In the genomic region with DNA sequence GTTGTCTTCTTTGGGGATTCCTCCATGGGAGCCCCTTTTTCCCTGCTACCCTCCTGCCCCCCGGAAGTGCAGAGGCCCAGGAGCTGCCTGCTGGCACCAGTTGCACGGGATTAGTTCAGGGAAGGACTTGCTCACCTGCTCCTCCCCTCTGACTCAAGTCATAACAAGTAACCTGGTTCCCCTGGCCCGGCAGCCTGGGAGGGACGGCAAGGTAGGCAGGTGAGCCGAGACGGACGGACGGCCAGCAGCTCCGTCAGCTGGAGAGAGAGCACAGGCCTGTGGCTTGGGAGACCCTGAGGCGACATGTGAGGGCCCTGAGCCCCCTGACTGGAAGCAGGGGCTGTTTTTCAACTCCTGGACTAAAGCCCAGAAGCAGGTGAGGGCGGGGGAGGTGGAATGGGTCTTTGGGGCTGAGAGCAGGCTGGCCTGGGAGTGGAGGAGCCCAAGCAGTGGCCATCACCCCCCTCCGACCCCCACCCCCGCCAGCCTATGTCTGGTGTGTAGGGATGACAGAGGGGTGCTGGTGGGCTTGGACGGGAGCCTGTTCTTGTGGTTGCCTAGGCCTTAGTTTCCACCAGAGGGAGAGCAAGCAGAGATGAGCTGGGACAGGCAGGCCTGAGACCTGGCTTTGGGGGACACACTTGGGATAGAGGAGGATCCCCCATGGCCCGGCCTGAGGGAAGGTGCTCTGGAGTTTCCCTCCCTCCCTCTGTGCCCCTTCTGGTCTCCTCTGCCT, we compare ENCODE assay signal across 1 cellular context.
TF ChIP-seq lines count a peak whose summit lies in the region.

A gene with protein sequence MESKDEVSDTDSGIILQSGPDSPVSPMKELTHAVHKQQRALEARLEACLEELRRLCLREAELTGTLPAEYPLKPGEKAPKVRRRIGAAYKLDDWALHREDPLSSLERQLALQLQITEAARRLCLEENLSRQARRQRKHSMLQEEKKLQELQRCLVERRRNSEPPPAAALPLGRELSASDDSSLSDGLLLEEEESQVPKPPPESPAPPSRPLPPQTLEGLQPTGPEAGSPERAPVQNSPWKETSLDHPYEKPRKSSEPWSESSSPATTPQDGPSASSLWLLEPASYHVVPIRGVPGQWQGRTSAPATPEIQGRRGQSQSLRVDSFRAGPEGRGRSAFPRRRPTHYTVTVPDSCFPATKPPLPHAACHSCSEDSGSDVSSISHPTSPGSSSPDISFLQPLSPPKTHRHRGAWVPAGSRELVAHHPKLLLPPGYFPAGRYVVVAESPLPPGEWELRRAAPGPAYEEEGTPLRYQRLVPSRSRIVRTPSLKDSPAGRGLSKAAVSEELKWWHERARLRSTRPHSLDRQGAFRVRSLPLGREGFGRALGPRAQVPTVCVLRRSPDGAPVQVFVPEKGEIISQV (plus strand): TSS at position 189 of the 736 bp plus-strand sequence. CDS start 3,501 bp downstream, outside the sequence.

TF ChIP-seq in HepG2, 621 proteins besides CTCF, POLR2A, EP300 and RAD21 (continued from another document and continues in another):
- TF ChIP-seq, protein P1, sequence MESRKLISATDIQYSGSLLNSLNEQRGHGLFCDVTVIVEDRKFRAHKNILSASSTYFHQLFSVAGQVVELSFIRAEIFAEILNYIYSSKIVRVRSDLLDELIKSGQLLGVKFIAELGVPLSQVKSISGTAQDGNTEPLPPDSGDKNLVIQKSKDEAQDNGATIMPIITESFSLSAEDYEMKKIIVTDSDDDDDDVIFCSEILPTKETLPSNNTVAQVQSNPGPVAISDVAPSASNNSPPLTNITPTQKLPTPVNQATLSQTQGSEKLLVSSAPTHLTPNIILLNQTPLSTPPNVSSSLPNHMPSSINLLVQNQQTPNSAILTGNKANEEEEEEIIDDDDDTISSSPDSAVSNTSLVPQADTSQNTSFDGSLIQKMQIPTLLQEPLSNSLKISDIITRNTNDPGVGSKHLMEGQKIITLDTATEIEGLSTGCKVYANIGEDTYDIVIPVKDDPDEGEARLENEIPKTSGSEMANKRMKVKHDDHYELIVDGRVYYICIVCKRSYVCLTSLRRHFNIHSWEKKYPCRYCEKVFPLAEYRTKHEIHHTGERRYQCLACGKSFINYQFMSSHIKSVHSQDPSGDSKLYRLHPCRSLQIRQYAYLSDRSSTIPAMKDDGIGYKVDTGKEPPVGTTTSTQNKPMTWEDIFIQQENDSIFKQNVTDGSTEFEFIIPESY (CRISPR knock-in tag; IDR thresholded peaks at IDR 0.05) = no peak
- no peak for TF ChIP-seq HOXA5 (CRISPR knock-in tag; IDR thresholded peaks at IDR 0.05)
- TF ChIP-seq, protein P2, sequence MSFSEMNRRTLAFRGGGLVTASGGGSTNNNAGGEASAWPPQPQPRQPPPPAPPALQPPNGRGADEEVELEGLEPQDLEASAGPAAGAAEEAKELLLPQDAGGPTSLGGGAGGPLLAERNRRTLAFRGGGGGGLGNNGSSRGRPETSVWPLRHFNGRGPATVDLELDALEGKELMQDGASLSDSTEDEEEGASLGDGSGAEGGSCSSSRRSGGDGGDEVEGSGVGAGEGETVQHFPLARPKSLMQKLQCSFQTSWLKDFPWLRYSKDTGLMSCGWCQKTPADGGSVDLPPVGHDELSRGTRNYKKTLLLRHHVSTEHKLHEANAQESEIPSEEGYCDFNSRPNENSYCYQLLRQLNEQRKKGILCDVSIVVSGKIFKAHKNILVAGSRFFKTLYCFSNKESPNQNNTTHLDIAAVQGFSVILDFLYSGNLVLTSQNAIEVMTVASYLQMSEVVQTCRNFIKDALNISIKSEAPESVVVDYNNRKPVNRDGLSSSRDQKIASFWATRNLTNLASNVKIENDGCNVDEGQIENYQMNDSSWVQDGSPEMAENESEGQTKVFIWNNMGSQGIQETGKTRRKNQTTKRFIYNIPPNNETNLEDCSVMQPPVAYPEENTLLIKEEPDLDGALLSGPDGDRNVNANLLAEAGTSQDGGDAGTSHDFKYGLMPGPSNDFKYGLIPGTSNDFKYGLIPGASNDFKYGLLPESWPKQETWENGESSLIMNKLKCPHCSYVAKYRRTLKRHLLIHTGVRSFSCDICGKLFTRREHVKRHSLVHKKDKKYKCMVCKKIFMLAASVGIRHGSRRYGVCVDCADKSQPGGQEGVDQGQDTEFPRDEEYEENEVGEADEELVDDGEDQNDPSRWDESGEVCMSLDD (CRISPR knock-in tag; IDR thresholded peaks at IDR 0.05; ENCODE audit: borderline replicate concordance) = peak; percentile 59; the same call in 1 of the 2 replicates
- TF ChIP-seq, protein P3, sequence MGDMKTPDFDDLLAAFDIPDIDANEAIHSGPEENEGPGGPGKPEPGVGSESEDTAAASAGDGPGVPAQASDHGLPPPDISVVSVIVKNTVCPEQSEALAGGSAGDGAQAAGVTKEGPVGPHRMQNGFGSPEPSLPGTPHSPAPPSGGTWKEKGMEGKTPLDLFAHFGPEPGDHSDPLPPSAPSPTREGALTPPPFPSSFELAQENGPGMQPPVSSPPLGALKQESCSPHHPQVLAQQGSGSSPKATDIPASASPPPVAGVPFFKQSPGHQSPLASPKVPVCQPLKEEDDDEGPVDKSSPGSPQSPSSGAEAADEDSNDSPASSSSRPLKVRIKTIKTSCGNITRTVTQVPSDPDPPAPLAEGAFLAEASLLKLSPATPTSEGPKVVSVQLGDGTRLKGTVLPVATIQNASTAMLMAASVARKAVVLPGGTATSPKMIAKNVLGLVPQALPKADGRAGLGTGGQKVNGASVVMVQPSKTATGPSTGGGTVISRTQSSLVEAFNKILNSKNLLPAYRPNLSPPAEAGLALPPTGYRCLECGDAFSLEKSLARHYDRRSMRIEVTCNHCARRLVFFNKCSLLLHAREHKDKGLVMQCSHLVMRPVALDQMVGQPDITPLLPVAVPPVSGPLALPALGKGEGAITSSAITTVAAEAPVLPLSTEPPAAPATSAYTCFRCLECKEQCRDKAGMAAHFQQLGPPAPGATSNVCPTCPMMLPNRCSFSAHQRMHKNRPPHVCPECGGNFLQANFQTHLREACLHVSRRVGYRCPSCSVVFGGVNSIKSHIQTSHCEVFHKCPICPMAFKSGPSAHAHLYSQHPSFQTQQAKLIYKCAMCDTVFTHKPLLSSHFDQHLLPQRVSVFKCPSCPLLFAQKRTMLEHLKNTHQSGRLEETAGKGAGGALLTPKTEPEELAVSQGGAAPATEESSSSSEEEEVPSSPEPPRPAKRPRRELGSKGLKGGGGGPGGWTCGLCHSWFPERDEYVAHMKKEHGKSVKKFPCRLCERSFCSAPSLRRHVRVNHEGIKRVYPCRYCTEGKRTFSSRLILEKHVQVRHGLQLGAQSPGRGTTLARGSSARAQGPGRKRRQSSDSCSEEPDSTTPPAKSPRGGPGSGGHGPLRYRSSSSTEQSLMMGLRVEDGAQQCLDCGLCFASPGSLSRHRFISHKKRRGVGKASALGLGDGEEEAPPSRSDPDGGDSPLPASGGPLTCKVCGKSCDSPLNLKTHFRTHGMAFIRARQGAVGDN (CRISPR knock-in tag; IDR thresholded peaks at IDR 0.05) = peak; percentile 64
- TF ChIP-seq WIZ (CRISPR knock-in tag; IDR thresholded peaks at IDR 0.05) = no peak
- TF ChIP-seq MAF1 (CRISPR knock-in tag; IDR thresholded peaks at IDR 0.05; ENCODE audit: borderline replicate concordance) = 0 out of 2 replicates have a peak, but pooled peaks have one; percentile 59
- TF ChIP-seq, protein P4, sequence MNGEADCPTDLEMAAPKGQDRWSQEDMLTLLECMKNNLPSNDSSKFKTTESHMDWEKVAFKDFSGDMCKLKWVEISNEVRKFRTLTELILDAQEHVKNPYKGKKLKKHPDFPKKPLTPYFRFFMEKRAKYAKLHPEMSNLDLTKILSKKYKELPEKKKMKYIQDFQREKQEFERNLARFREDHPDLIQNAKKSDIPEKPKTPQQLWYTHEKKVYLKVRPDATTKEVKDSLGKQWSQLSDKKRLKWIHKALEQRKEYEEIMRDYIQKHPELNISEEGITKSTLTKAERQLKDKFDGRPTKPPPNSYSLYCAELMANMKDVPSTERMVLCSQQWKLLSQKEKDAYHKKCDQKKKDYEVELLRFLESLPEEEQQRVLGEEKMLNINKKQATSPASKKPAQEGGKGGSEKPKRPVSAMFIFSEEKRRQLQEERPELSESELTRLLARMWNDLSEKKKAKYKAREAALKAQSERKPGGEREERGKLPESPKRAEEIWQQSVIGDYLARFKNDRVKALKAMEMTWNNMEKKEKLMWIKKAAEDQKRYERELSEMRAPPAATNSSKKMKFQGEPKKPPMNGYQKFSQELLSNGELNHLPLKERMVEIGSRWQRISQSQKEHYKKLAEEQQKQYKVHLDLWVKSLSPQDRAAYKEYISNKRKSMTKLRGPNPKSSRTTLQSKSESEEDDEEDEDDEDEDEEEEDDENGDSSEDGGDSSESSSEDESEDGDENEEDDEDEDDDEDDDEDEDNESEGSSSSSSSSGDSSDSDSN (CRISPR knock-in tag; IDR thresholded peaks at IDR 0.05) = peak; percentile 38
- 0 out of 2 replicates have a peak, but pooled peaks have one; percentile 10 for TF ChIP-seq ZNF768 (CRISPR knock-in tag; IDR thresholded peaks at IDR 0.05)
- TF ChIP-seq HNF4A (CRISPR knock-in tag; IDR thresholded peaks at IDR 0.05) = 0 out of 2 replicates have a peak, but pooled peaks have one; percentile 6
- 0 out of 2 replicates have a peak, but pooled peaks have one; percentile 14 for TF ChIP-seq TAF1 (CRISPR knock-in tag; IDR thresholded peaks at IDR 0.05)
- TF ChIP-seq, protein P5, sequence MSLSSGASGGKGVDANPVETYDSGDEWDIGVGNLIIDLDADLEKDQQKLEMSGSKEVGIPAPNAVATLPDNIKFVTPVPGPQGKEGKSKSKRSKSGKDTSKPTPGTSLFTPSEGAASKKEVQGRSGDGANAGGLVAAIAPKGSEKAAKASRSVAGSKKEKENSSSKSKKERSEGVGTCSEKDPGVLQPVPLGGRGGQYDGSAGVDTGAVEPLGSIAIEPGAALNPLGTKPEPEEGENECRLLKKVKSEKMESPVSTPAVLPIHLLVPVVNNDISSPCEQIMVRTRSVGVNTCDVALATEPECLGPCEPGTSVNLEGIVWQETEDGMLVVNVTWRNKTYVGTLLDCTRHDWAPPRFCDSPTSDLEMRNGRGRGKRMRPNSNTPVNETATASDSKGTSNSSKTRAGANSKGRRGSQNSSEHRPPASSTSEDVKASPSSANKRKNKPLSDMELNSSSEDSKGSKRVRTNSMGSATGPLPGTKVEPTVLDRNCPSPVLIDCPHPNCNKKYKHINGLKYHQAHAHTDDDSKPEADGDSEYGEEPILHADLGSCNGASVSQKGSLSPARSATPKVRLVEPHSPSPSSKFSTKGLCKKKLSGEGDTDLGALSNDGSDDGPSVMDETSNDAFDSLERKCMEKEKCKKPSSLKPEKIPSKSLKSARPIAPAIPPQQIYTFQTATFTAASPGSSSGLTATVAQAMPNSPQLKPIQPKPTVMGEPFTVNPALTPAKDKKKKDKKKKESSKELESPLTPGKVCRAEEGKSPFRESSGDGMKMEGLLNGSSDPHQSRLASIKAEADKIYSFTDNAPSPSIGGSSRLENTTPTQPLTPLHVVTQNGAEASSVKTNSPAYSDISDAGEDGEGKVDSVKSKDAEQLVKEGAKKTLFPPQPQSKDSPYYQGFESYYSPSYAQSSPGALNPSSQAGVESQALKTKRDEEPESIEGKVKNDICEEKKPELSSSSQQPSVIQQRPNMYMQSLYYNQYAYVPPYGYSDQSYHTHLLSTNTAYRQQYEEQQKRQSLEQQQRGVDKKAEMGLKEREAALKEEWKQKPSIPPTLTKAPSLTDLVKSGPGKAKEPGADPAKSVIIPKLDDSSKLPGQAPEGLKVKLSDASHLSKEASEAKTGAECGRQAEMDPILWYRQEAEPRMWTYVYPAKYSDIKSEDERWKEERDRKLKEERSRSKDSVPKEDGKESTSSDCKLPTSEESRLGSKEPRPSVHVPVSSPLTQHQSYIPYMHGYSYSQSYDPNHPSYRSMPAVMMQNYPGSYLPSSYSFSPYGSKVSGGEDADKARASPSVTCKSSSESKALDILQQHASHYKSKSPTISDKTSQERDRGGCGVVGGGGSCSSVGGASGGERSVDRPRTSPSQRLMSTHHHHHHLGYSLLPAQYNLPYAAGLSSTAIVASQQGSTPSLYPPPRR (CRISPR knock-in tag; IDR thresholded peaks at IDR 0.05; ENCODE audit: borderline replicate concordance) = no peak
- TF ChIP-seq EHMT2 (IDR thresholded peaks at IDR 0.05; ENCODE audit: borderline replicate concordance, low read depth, low read length) = no peak
- peak; percentile 71 for TF ChIP-seq ZEB1 (IDR thresholded peaks at IDR 0.05; ENCODE audit: insufficient replicate concordance, low read depth)
- TF ChIP-seq HIVEP1 (CRISPR knock-in tag; IDR thresholded peaks at IDR 0.05) = no peak
- TF ChIP-seq RBFOX2 (IDR thresholded peaks at IDR 0.05; ENCODE audit: low read depth, low read length) = peak; percentile 63
- TF ChIP-seq, protein P6, sequence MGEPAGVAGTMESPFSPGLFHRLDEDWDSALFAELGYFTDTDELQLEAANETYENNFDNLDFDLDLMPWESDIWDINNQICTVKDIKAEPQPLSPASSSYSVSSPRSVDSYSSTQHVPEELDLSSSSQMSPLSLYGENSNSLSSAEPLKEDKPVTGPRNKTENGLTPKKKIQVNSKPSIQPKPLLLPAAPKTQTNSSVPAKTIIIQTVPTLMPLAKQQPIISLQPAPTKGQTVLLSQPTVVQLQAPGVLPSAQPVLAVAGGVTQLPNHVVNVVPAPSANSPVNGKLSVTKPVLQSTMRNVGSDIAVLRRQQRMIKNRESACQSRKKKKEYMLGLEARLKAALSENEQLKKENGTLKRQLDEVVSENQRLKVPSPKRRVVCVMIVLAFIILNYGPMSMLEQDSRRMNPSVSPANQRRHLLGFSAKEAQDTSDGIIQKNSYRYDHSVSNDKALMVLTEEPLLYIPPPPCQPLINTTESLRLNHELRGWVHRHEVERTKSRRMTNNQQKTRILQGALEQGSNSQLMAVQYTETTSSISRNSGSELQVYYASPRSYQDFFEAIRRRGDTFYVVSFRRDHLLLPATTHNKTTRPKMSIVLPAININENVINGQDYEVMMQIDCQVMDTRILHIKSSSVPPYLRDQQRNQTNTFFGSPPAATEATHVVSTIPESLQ (CRISPR knock-in tag; conservative IDR thresholded peaks at IDR 0.05) = no peak
- no peak for TF ChIP-seq RFX1 (IDR thresholded peaks at IDR 0.05)
- no peak for TF ChIP-seq ZNF615 (CRISPR knock-in tag; IDR thresholded peaks at IDR 0.05; ENCODE audit: borderline replicate concordance)
- TF ChIP-seq, protein P7, sequence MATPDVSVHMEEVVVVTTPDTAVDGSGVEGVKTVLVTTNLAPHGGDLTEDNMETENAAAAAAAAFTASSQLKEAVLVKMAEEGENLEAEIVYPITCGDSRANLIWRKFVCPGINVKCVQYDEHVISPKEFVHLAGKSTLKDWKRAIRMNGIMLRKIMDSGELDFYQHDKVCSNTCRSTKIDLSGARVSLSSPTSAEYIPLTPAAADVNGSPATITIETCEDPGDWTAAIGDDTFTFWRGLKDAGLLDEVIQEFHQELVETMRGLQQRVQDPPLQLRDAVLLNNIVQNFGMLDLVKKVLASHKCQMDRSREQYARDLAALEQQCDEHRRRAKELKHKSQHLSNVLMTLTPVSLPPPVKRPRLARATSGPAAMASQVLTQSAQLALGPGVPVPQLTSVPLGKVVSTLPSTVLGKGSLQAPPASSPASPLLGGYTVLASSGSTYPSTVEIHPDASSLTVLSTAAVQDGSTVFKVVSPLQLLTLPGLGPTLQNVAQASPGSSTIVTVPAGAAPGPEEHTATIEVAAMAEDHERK (CRISPR knock-in tag; IDR thresholded peaks at IDR 0.05; ENCODE audit: low read depth) = no peak
- TF ChIP-seq MED13 (CRISPR knock-in tag; IDR thresholded peaks at IDR 0.05) = 0 out of 2 replicates have a peak, but pooled peaks have one; percentile 52
- no peak for TF ChIP-seq TGIF2 (CRISPR knock-in tag; IDR thresholded peaks at IDR 0.05)
- TF ChIP-seq ZFX (CRISPR knock-in tag; IDR thresholded peaks at IDR 0.05; ENCODE audit: low read depth) = peak; percentile 63
- no peak for TF ChIP-seq FIP1L1 (IDR thresholded peaks at IDR 0.05; ENCODE audit: borderline replicate concordance, insufficient read depth, low read depth, low read length)
- TF ChIP-seq ZNF619 (CRISPR knock-in tag; IDR thresholded peaks at IDR 0.05) = peak; percentile 12; the same call in 1 of the 2 replicates
